8 cellular contexts compared by ENCODE assay signal in the genomic region with DNA sequence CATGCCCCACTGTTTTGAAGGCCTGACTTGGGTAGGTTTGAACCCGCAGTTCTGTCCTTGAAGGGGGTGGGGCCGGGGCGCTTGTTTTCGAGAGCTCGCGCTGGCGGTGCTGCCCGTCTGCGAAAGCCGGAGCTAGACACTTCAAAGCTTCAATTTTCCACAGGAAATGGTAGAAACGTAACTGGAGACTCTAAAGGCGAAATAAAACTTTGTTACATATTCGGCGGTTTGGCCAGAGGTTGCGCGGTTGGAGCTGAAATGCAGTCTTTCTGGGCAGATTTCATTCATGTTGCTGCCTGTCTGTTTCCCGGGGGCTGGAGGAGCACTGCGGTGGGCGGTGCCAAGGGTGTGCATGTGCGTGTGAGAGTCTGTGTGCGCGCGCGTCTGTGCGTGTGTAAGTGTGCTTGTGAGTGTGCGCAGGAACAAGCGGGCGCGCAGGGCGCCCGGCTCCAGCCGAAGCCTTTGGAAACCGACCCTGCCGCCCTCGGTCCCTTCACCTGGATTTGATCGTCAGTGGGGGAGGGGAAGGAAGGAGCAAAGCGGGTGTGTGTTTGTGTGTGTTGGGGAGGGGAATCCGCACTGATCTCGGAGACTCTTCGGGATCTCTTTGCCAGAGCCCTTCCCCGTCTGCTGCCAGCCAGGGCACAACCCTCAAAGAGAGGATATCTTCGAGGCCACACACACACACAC.
DNase-seq lines count a peak whose midpoint lies in the region; ATAC-seq, FAIRE-seq and TF ChIP-seq lines count a peak whose summit lies in the region.

No MANE protein-coding gene starts in this region.

- no peak for FAIRE-seq in GM19239 (lab: Jason Lieb, UNC)

- H3K27me3 ChIP-seq in dorsolateral prefrontal cortex: peaks cover 0 to 86% (median 44%) of the 10 kb centered on the region in 45 donors

- ATAC-seq in mucosa of descending colon: no peak
- ATAC-seq in stimulated activated naive B cell treated with anti-CD40 and anti-IgM and Interleukin-4, amounts not matched to agents 10 μg/mL and 1 μg/mL and 100 μg/mL, for 72 hours (replicated peaks): peak; percentile 33 to 52
- ATAC-seq in HG02610 (IDR thresholded peaks at IDR 0.05; ENCODE audit: unreplicated experiment): no peak

- DNase-seq in DMS53 (lab: John Stamatoyannopoulos, UW) (peak; percentile 63), DMS53 treated with DMSO at 0.1 percent for 48 hours (lab: John Stamatoyannopoulos, UW; ENCODE audit: unreplicated experiment) (no peak), dorsolateral prefrontal cortex (peak in 3 of 10 donors; percentile 9 to 48 (median 16)), mucosa of descending colon (peak; percentile 28 to 65 (median 43)), GM19239 (ENCODE audit: insufficient read length, low spot score) (no peak)
- DNase-seq in activated CD4-positive, alpha-beta T cell treated with anti-CD3 and anti-CD28 coated beads for 4 hours: peak; percentile 70 to 71
- DNase-seq in stimulated activated naive B cell treated with anti-CD40 and anti-IgM and Interleukin-4, amounts not matched to agents 10 μg/mL and 1 μg/mL and 100 μg/mL, for 72 hours: no peak

- H3K9me3 Mint-ChIP-seq in stimulated activated naive B cell treated with anti-CD40 and anti-IgM and Interleukin-4, amounts not matched to agents 10 μg/mL and 1 μg/mL and 100 μg/mL, for 72 hours: no peaks in the 10 kb centered on the region

- H3K36me3 ChIP-seq in mucosa of descending colon (ENCODE audit: low read depth): no peaks in the 10 kb centered on the region

- H3K27me3 Mint-ChIP-seq in stimulated activated naive B cell treated with anti-CD40 and anti-IgM and Interleukin-4, amounts not matched to agents 10 μg/mL and 1 μg/mL and 100 μg/mL, for 72 hours: peaks cover 42 to 77% of the 10 kb centered on the region in 2 donors

- peaks cover 20% of the 10 kb centered on the region for H3K4me1 ChIP-seq in mucosa of descending colon (ENCODE audit: low read depth)

- TF ChIP-seq CTCF in dorsolateral prefrontal cortex (IDR thresholded peaks at IDR 0.05 in 54 of 56, conservative IDR thresholded peaks at IDR 0.05 in 2 of 56; ENCODE audit: low read depth in 1 of 56, partially characterized antibody in 56 of 56) (no peak), mucosa of descending colon (IDR thresholded peaks at IDR 0.05) (no peak)

- no peaks in the 10 kb centered on the region for H3K9me3 ChIP-seq in mucosa of descending colon

- peak overlapping the region; percentile 10 for H3K27ac Mint-ChIP-seq in stimulated activated naive B cell treated with anti-CD40 and anti-IgM and Interleukin-4, amounts not matched to agents 10 μg/mL and 1 μg/mL and 100 μg/mL, for 72 hours

- H3K4me1 Mint-ChIP-seq in stimulated activated naive B cell treated with anti-CD40 and anti-IgM and Interleukin-4, amounts not matched to agents 10 μg/mL and 1 μg/mL and 100 μg/mL, for 72 hours: peaks cover 26 to 44% of the 10 kb centered on the region in 2 donors

- H3K4me3 Mint-ChIP-seq in stimulated activated naive B cell treated with anti-CD40 and anti-IgM and Interleukin-4, amounts not matched to agents 10 μg/mL and 1 μg/mL and 100 μg/mL, for 72 hours: peak overlapping the region; percentile 74 to 80

- H3K4me3 ChIP-seq in dorsolateral prefrontal cortex (peak overlapping the region in 54 of 59 donors; percentile 7 to 70 (median 52)), mucosa of descending colon (no peak overlapping the region)

- H3K36me3 Mint-ChIP-seq in stimulated activated naive B cell treated with anti-CD40 and anti-IgM and Interleukin-4, amounts not matched to agents 10 μg/mL and 1 μg/mL and 100 μg/mL, for 72 hours: no peaks in the 10 kb centered on the region

- H3K27ac ChIP-seq in dorsolateral prefrontal cortex: no peak overlapping the region

- intact Hi-C loops in dorsolateral prefrontal cortex (cut with DNase I): no loop called here
- intact Hi-C loops in mucosa of descending colon (cut with DNase I, micrococcal nuclease): no loop called here

Comparison
In these comparisons a context has a peak if more than half of its experiments do, and no peak if none do; other contexts are left out.
1. DNase-seq: peak in DMS53 (single experiment), activated CD4-positive, alpha-beta T cell treated with anti-CD3 and anti-CD28 coated beads for 4 hours (2 of 2) and mucosa of descending colon (3 of 3); none in DMS53 treated with DMSO at 0.1 percent for 48 hours (single experiment), stimulated activated naive B cell treated with anti-CD40 and anti-IgM and Interleukin-4, amounts not matched to agents 10 μg/mL and 1 μg/mL and 100 μg/mL, for 72 hours (single experiment) and GM19239 (single experiment).
2. ATAC-seq: peak in stimulated activated naive B cell treated with anti-CD40 and anti-IgM and Interleukin-4, amounts not matched to agents 10 μg/mL and 1 μg/mL and 100 μg/mL, for 72 hours (2 of 2); none in mucosa of descending colon (single experiment) and HG02610 (single experiment).